In the genomic region with DNA sequence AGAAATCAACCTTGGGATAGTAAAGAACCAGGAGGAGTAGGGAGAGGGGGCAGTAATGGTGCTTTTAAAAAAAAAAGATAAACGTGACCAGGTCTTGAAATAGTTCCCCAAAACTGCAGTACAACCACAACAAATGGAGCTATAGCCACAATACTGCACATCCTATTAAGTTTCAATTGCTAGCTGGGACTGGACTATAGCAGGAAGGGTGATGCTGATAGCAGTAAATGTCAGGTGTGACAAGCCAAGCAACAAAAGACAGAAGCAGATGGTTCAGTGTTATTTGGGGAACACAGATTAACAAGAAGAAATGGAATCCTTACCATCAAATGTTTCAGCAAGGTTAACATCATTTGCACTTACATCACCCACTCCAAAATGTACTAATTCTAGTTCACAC, we compare ENCODE assay signal across 31 cellular contexts.
"Had no signal": no experiment of that assay in that cellular context is flagged by ENCODE, and none has a peak within 500 bp of the region (broad histone marks: within the 10 kb centered on the region; RNA-seq: fewer than 3 reads in every experiment).

No MANE protein-coding gene starts in this region.

- H3K4me1 Mint-ChIP-seq: mesothelial cell of epicardium, naive B cell, nephron, neural progenitor cell had no signal

- H3K9ac ChIP-seq: neural progenitor cell, parathyroid adenoma had no signal

- H3K4me2 ChIP-seq: hepatocyte, neural progenitor cell had no signal

- H3K79me2 ChIP-seq: hepatocyte, parathyroid adenoma had no signal

- H3K27me3 ChIP-seq: esophagus muscularis mucosa, foreskin keratinocyte, gastroesophageal sphincter, heart left ventricle, hepatocyte, neural progenitor cell, right lobe of liver, tibial nerve, upper lobe of left lung, uterus had no signal

- H3K27ac ChIP-seq: coronary artery, esophagus muscularis mucosa, foreskin keratinocyte, gastroesophageal sphincter, heart left ventricle, hepatocyte, neural progenitor cell, parathyroid adenoma, right lobe of liver, thoracic aorta, tibial nerve, upper lobe of left lung, uterus had no signal

- H3K9me3 ChIP-seq: esophagus muscularis mucosa, gastroesophageal sphincter, heart left ventricle, mucosa of descending colon, right lobe of liver, thoracic aorta, tibial nerve, upper lobe of left lung, uterus had no signal

- H3K4me3 Mint-ChIP-seq: mesothelial cell of epicardium; naive B cell; nephron; neural progenitor cell; stimulated activated naive CD8-positive, alpha-beta T cell treated with anti-CD3 and anti-CD28 coated beads, Interleukin-15, Interleukin-2, amounts not matched to agents 100 ng/mL and 50 ng/mL, for 24 hours had no signal

- FAIRE-seq: endothelial cell of umbilical vein, kidney had no signal

- H3K27me3 Mint-ChIP-seq: naive B cell; progenitor cell of endocrine pancreas; stimulated activated naive CD8-positive, alpha-beta T cell treated with anti-CD3 and anti-CD28 coated beads, Interleukin-15, Interleukin-2, amounts not matched to agents 100 ng/mL and 50 ng/mL, for 24 hours had no signal

- H3K9me3 Mint-ChIP-seq: mesothelial cell of epicardium; naive B cell; nephron; neural progenitor cell; stimulated activated naive CD8-positive, alpha-beta T cell treated with anti-CD3 and anti-CD28 coated beads, Interleukin-15, Interleukin-2, amounts not matched to agents 100 ng/mL and 50 ng/mL, for 24 hours had no signal

- ATAC-seq: foreskin keratinocyte, gastroesophageal sphincter, left lobe of liver, mucosa of descending colon, right lobe of liver had no signal

- H3K27ac Mint-ChIP-seq: mesothelial cell of epicardium; nephron; neural progenitor cell; progenitor cell of endocrine pancreas; stimulated activated naive CD8-positive, alpha-beta T cell treated with anti-CD3 and anti-CD28 coated beads, Interleukin-15, Interleukin-2, amounts not matched to agents 100 ng/mL and 50 ng/mL, for 24 hours had no signal

- H2AFZ ChIP-seq: hepatocyte, neural progenitor cell, parathyroid adenoma had no signal

- H3K4me1 ChIP-seq: esophagus muscularis mucosa, foreskin keratinocyte, gastroesophageal sphincter, heart left ventricle, neural progenitor cell, right lobe of liver, tibial nerve, upper lobe of left lung, uterus had no signal

- DNase-seq: dermis blood vessel endothelial cell; effector memory CD4-positive, alpha-beta T cell; foreskin keratinocyte; heart left ventricle; kidney; mesenchymal stem cell; mucosa of descending colon; naive B cell; right lobe of liver; small intestine; stimulated activated CD4-positive, alpha-beta T cell treated with anti-CD3 and anti-CD28 coated beads, Interleukin-12 subunit alpha, Interleukin-12 subunit beta, amount 100 ng/mL, for 4 hours; stimulated activated CD4-positive, alpha-beta T cell treated with anti-CD3 and anti-CD28 coated beads, Interleukin-1b, Interleukin-23, amount 100 ng/mL, for 48 hours; stimulated activated CD4-positive, alpha-beta T cell treated with anti-CD3 and anti-CD28 coated beads, Interleukin-4, amount 100 ng/mL, for 1 hour; stimulated activated CD8-positive, alpha-beta memory T cell treated with anti-CD3 and anti-CD28 coated beads, Interleukin-4, amount 100 ng/mL, for 48 hours; upper lobe of left lung; uterus had no signal

- H3K4me3 ChIP-seq: coronary artery, esophagus muscularis mucosa, gastroesophageal sphincter, heart left ventricle, hepatocyte, lung, mucosa of descending colon, neural progenitor cell, right lobe of liver, thoracic aorta, tibial nerve, upper lobe of left lung, uterus had no signal
